In genomic region chr16:81610936-81611335, GRCh38 we compare ENCODE assay signal across 2 cellular contexts.
TF ChIP-seq lines count a peak whose summit lies in the region.

No MANE protein-coding gene starts in this region.

TF ChIP-seq in HepG2, 621 proteins besides CTCF, POLR2A, EP300 and RAD21 (continued from another document):
- no peak for TF ChIP-seq MNT (IDR thresholded peaks at IDR 0.05)
- TF ChIP-seq IKZF1 (IDR thresholded peaks at IDR 0.05) = no peak

TF ChIP-seq in endothelial cell of umbilical vein, 7 proteins besides CTCF, POLR2A, EP300 and RAD21 (continued from another document):
- TF ChIP-seq EZH2 (IDR thresholded peaks at IDR 0.05; ENCODE audit: borderline replicate concordance, low read depth, low read length, severe bottlenecking) = no peak
